ENCODE assay signal across 26 cellular contexts in the genomic region with DNA sequence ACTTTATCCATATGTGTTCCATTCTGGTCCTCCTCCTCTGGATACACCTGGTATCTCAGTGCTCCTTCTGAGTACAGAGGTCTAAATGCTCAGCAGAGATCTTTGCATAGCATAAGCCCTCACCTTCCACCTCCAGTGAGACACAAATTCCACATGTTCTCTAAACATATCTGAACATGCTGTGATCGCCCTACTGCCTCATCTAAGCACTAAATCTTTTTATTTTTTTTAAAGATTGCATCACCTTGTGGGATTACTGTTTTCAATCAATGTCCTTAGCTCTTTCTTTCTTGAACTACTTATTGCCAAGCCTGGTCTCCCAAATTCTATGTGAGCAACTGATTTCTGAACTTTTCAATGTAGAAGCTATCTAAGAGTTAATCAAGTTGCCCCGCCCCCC.
DNase-seq lines count a peak whose midpoint lies in the region; ATAC-seq lines count a peak whose summit lies in the region.
"Had no signal": no experiment of that assay in that cellular context is flagged by ENCODE, and none has a peak within 500 bp of the region (broad histone marks: within the 10 kb centered on the region; RNA-seq: fewer than 3 reads in every experiment).

No MANE protein-coding gene starts in this region.

- no peak overlapping the region for H3K9ac ChIP-seq in GM23248

- 50% methylated on average over 2 of the region's 2 CpGs for WGBS in GM23248 (ENCODE audit: low coverage in 1 of 2, low lambda C conversion rate in 2 of 2, missing lambda C conversion rate in 2 of 2), 2 experiments

- H3K4me2 ChIP-seq in GM23248 (ENCODE audit: unreplicated experiment): peak overlapping the region; percentile 12

- ATAC-seq in sciatic nerve: no peak
- ATAC-seq: CD8-positive, alpha-beta T cell; effector memory CD8-positive, alpha-beta T cell; GM12878; left cardiac atrium; stimulated activated naive CD8-positive, alpha-beta T cell treated with anti-CD3 and anti-CD28 coated beads, Interleukin-15, Interleukin-2, amounts not matched to agents 100 U/mL and 50 U/mL, for 24 hours; upper lobe of right lung had no signal

- H4K20me1 ChIP-seq in GM23248 (ENCODE audit: insufficient read depth): no peaks in the 10 kb centered on the region

- H3K27ac ChIP-seq in GM23248 (no peak overlapping the region), SJSA1 (peak overlapping the region; percentile 93)
- H3K27ac ChIP-seq: upper lobe of right lung, VCaP had no signal

- DNase-seq in GM23248 (peak; percentile 5), SJSA1 (ENCODE audit: low read depth in 1 of 2, low spot score in 2 of 2) (no peak), fibroblast of gingiva (ENCODE audit: low read depth) (peak; percentile 20), renal cortical epithelial cell (ENCODE audit: low read depth) (peak; percentile 9), sciatic nerve (ENCODE audit: low spot score) (no peak), iPS-NIHi7 (ENCODE audit: extremely low spot score) (no peak), GF-D8 (lab: John Stamatoyannopoulos, UW) (no peak)
- DNase-seq: activated CD4-positive, alpha-beta T cell treated with anti-CD3 and anti-CD28 coated beads for 4 hours; activated effector memory CD4-positive, alpha-beta T cell treated with Interleukin-2 at 50 U/mL for 16 hours; activated naive CD8-positive, alpha-beta T cell treated with anti-CD3 and anti-CD28 coated beads for 36 hours; caudate nucleus; CD8-positive, alpha-beta T cell; effector memory CD8-positive, alpha-beta T cell; H7; hippocampal formation; left cardiac atrium; NCI-H446 treated with DMSO at 0.1 percent for 48 hours; NCI-H774; retina; stimulated activated CD4-positive, alpha-beta T cell treated with anti-CD3 and anti-CD28 coated beads, Interleukin-1b, Interleukin-23, amount 100 ng/mL, for 48 hours; stimulated activated naive CD8-positive, alpha-beta T cell treated with anti-CD3 and anti-CD28 coated beads, Interleukin-15, Interleukin-2, amounts not matched to agents 100 U/mL and 50 U/mL, for 24 hours; T1000; upper lobe of right lung had no signal

- H3K4me1 ChIP-seq in GM23248 (ENCODE audit: insufficient read depth) (no peaks in the 10 kb centered on the region), SJSA1 (replicated peaks) (peaks cover 27% of the 10 kb centered on the region)
- H3K4me1 ChIP-seq: upper lobe of right lung had no signal

- no peaks in the 10 kb centered on the region for H3K79me2 ChIP-seq in GM23248 (ENCODE audit: insufficient read depth)

- in situ Hi-C loops in GM23248 (cut with MboI): no loop called here

- H3K4me3 ChIP-seq in GM23248 (no peak overlapping the region), SJSA1 (no peak overlapping the region)
- H3K4me3 ChIP-seq: GM12878, lung, upper lobe of right lung had no signal

- intact Hi-C loops in sciatic nerve (cut with DNase I): no loop called here

- no peaks in the 10 kb centered on the region for H3F3A ChIP-seq in GM23248 (ENCODE audit: insufficient read depth)

- H2AFZ ChIP-seq in GM23248: no peak overlapping the region

- H3K9me3 ChIP-seq in GM23248 (ENCODE audit: low read depth): no peaks in the 10 kb centered on the region
- no peaks in the 10 kb centered on the region for H3K9me3 ChIP-seq in SJSA1 (replicated peaks)
- H3K9me3 ChIP-seq: upper lobe of right lung had no signal

- no peaks in the 10 kb centered on the region for H3K9me2 ChIP-seq in GM23248 (ENCODE audit: insufficient read depth)

- H3K27me3 ChIP-seq in GM23248 (replicated peaks; ENCODE audit: insufficient read depth) (no peaks in the 10 kb centered on the region), SJSA1 (replicated peaks) (no peaks in the 10 kb centered on the region)
- H3K27me3 ChIP-seq: upper lobe of right lung had no signal

- H3K36me3 ChIP-seq in GM23248 (ENCODE audit: low read depth) (no peaks in the 10 kb centered on the region), SJSA1 (no peaks in the 10 kb centered on the region)
- H3K36me3 ChIP-seq: upper lobe of right lung had no signal

Comparison
In these comparisons a context has a peak if more than half of its experiments do, and no peak if none do; other contexts are left out.
1. DNase-seq: peak in GM23248 (single experiment), fibroblast of gingiva (single experiment) and renal cortical epithelial cell (single experiment); none in SJSA1 (0 of 2), sciatic nerve (single experiment), iPS-NIHi7 (single experiment) and GF-D8 (single experiment).